In genomic region chr15:95405447-95405846, GRCh38 we compare ENCODE assay signal across 22 cellular contexts.
DNase-seq lines count a peak whose midpoint lies in the region; ATAC-seq and TF ChIP-seq lines count a peak whose summit lies in the region.
"Had no signal": no experiment of that assay in that cellular context is flagged by ENCODE, and none has a peak within 500 bp of the region (broad histone marks: within the 10 kb centered on the region; RNA-seq: fewer than 3 reads in every experiment).

No MANE protein-coding gene starts in this region.

- no peaks in the 10 kb centered on the region for H3K27me3 Mint-ChIP-seq in WTC11 (ENCODE audit: low read depth)
- H3K27me3 Mint-ChIP-seq: activated CD4-positive, alpha-beta memory T cell treated with anti-CD3 and anti-CD28 coated beads for 36 hours; activated T-cell treated with anti-CD3 and anti-CD28 coated beads, Interleukin-2, amount 50 U/mL, for 24 hours; T-helper 17 cell had no signal

- no peaks in the 10 kb centered on the region for H3K9me3 Mint-ChIP-seq in WTC11
- H3K9me3 Mint-ChIP-seq: activated CD4-positive, alpha-beta memory T cell treated with anti-CD3 and anti-CD28 coated beads for 36 hours; activated T-cell treated with anti-CD3 and anti-CD28 coated beads, Interleukin-2, amount 50 U/mL, for 24 hours; nephron progenitor cell had no signal

- no peaks in the 10 kb centered on the region for H3K36me3 Mint-ChIP-seq in WTC11
- H3K36me3 Mint-ChIP-seq: activated CD4-positive, alpha-beta memory T cell treated with anti-CD3 and anti-CD28 coated beads for 36 hours had no signal

- ATAC-seq in HG02623 (IDR thresholded peaks at IDR 0.05; ENCODE audit: unreplicated experiment) = no peak
- no peak for ATAC-seq in WTC11
- ATAC-seq: esophagus mucosa, HCT116, T-helper 17 cell had no signal

- no peak overlapping the region for H3K27ac Mint-ChIP-seq in WTC11
- H3K27ac Mint-ChIP-seq: activated CD4-positive, alpha-beta memory T cell treated with anti-CD3 and anti-CD28 coated beads for 36 hours; activated T-cell treated with anti-CD3 and anti-CD28 coated beads, Interleukin-2, amount 50 U/mL, for 24 hours; nephron progenitor cell; T-helper 17 cell had no signal

- no peak overlapping the region for H3K4me3 Mint-ChIP-seq in WTC11
- H3K4me3 Mint-ChIP-seq: activated CD4-positive, alpha-beta memory T cell treated with anti-CD3 and anti-CD28 coated beads for 36 hours; activated T-cell treated with anti-CD3 and anti-CD28 coated beads, Interleukin-2, amount 50 U/mL, for 24 hours; nephron progenitor cell; T-helper 17 cell had no signal

- no peak overlapping the region for H3K4me3 ChIP-seq in skeletal muscle cell (ENCODE audit: low read depth, low read length)
- H3K4me3 ChIP-seq: SJCRH30, thyroid gland had no signal

- TF ChIP-seq CTCF in WTC11 (IDR thresholded peaks at IDR 0.05) = no peak

- no peaks in the 10 kb centered on the region for H3K4me1 Mint-ChIP-seq in WTC11
- H3K4me1 Mint-ChIP-seq: T-helper 17 cell had no signal

- CTCF ChIA-PET in WTC11 (lab: Charles Lee) = no interaction called here

- DNase-seq in EL (peak; percentile 76), astrocyte of the hippocampus (ENCODE audit: low read depth, low spot score) (peak; percentile 38), fibroblast of the conjunctiva (ENCODE audit: low read depth) (peak; percentile 28), skeletal muscle cell (ENCODE audit: low read depth) (peak; percentile 54), Ammon's horn (ENCODE audit: low spot score) (no peak), occipital lobe (lab: John Stamatoyannopoulos, UW) (no peak), WTC11 (ENCODE audit: low spot score) (no peak)
- DNase-seq: activated CD4-positive, alpha-beta memory T cell treated with anti-CD3 and anti-CD28 coated beads for 36 hours; activated naive CD4-positive, alpha-beta T cell treated with anti-CD3 and anti-CD28 coated beads, Interleukin-2, amount 50 U/mL, for 16 hours; activated T-cell treated with anti-CD3 and anti-CD28 coated beads, Interleukin-2, amount 50 U/mL, for 24 hours; Calu3; Kasumi-1; NCI-H748 treated with DMSO at 0.1 percent for 48 hours; nephron progenitor cell; SJCRH30; stimulated activated naive CD4-positive, alpha-beta T cell; T-helper 17 cell; thyroid gland; WERI-Rb-1 had no signal

- POLR2A ChIA-PET in WTC11 (lab: Charles Lee) = no interaction called here

TF ChIP-seq in WTC11, 78 proteins besides CTCF, POLR2A, EP300 and RAD21:
- no peak for TF ChIP-seq ATF3 (CRISPR knock-in tag; conservative IDR thresholded peaks at IDR 0.05)
- no peak for TF ChIP-seq ATF1 (CRISPR knock-in tag; IDR thresholded peaks at IDR 0.05)
- TF ChIP-seq ZNF423 (CRISPR knock-in tag; IDR thresholded peaks at IDR 0.05) = no peak
- no peak for TF ChIP-seq ATF2 (CRISPR knock-in tag; IDR thresholded peaks at IDR 0.05; ENCODE audit: borderline replicate concordance, low read depth)
- TF ChIP-seq GRHL2 (CRISPR knock-in tag; IDR thresholded peaks at IDR 0.05; ENCODE audit: insufficient replicate concordance, severe bottlenecking) = no peak
- no peak for TF ChIP-seq TEAD1 (CRISPR knock-in tag; IDR thresholded peaks at IDR 0.05)
- TF ChIP-seq AR (CRISPR knock-in tag; IDR thresholded peaks at IDR 0.05) = no peak
- TF ChIP-seq AFF4 (CRISPR knock-in tag; IDR thresholded peaks at IDR 0.05; ENCODE audit: borderline replicate concordance) = no peak
- no peak for TF ChIP-seq MAX (CRISPR knock-in tag; IDR thresholded peaks at IDR 0.05)
- no peak for TF ChIP-seq ZNF219 (CRISPR knock-in tag; IDR thresholded peaks at IDR 0.05; ENCODE audit: borderline replicate concordance)
- no peak for TF ChIP-seq ZNF512 (CRISPR knock-in tag; IDR thresholded peaks at IDR 0.05; ENCODE audit: borderline replicate concordance)
- TF ChIP-seq NFE2L1 (CRISPR knock-in tag; IDR thresholded peaks at IDR 0.05) = no peak

Comparison
In these comparisons a context has a peak if more than half of its experiments do, and no peak if none do; other contexts are left out.
1. DNase-seq: peak in EL (single experiment), astrocyte of the hippocampus (single experiment), fibroblast of the conjunctiva (single experiment) and skeletal muscle cell (single experiment); none in Ammon's horn (single experiment), occipital lobe (single experiment) and WTC11 (single experiment).